In the genomic region with DNA sequence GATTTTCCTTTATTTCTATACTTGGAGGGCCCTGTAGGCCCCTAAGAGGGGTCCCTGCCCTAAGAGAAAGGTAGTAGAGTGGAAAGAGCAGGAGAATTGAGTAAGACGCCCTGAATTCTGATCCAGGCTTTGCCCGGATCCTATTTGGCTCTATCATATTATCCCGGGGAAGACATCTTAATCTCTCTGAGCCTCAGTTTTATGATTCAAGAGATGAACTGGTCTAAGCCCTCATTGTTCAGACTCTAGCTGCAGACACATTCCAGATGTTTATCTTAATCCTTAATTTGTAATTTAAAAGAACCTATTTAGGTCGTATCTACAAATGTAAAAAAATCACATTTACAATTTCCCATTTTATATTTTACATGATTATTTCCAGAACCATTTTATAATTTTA, we compare ENCODE assay signal across 14 cellular contexts.
DNase-seq lines count a peak whose midpoint lies in the region; ATAC-seq and TF ChIP-seq lines count a peak whose summit lies in the region.
"Had no signal": no experiment of that assay in that cellular context is flagged by ENCODE, and none has a peak within 500 bp of the region (broad histone marks: within the 10 kb centered on the region; RNA-seq: fewer than 3 reads in every experiment).

No MANE protein-coding gene starts in this region.

- no peak for ATAC-seq in HG02870 (IDR thresholded peaks at IDR 0.05; ENCODE audit: unreplicated experiment)
- ATAC-seq: A549, GM12878 had no signal

- H3K27me3 Mint-ChIP-seq in endothelial cell (ENCODE audit: unreplicated experiment) (peaks cover 5% of the 10 kb centered on the region), nephron (ENCODE audit: low read depth) (no peaks in the 10 kb centered on the region)

- H3K27ac Mint-ChIP-seq in endothelial cell (ENCODE audit: unreplicated experiment), result peak overlapping the region; percentile 92
- H3K27ac Mint-ChIP-seq in nephron, result peak overlapping the region in 2 of 3 experiments; percentile 41 to 46
- H3K27ac Mint-ChIP-seq: HFFc6 had no signal

- H3K9me3 Mint-ChIP-seq in endothelial cell (ENCODE audit: unreplicated experiment) (no peaks in the 10 kb centered on the region), nephron (peaks cover 8% of the 10 kb centered on the region)

- H3K4me1 Mint-ChIP-seq in endothelial cell (ENCODE audit: unreplicated experiment) (peaks cover 75% of the 10 kb centered on the region), nephron (peaks cover 13% of the 10 kb centered on the region)

- H3K4me3 Mint-ChIP-seq in endothelial cell (ENCODE audit: unreplicated experiment), result no peak overlapping the region
- H3K4me3 Mint-ChIP-seq in nephron, result no peak overlapping the region
- H3K4me3 Mint-ChIP-seq: CD4-positive, CD25-positive, alpha-beta regulatory T cell; HFFc6 had no signal

- TF ChIP-seq CTCF in endothelial cell (IDR thresholded peaks at IDR 0.05; ENCODE audit: unreplicated experiment) (no peak), nephron (IDR thresholded peaks at IDR 0.05; ENCODE audit: unreplicated experiment in 3 of 3) (no peak)

- in situ Hi-C loops in KBM-7 (cut with MboI; ENCODE audit: low pct_unique_long_range_greater_than_20kb, low sequenced_read_pairs), result no loop called here

- H3K36me3 Mint-ChIP-seq in endothelial cell (ENCODE audit: low read depth, unreplicated experiment), result peaks cover 9% of the 10 kb centered on the region
- peaks cover 25% of the 10 kb centered on the region for H3K36me3 Mint-ChIP-seq in nephron (ENCODE audit: low read depth)

- DNase-seq in NCI-H82 (lab: John Stamatoyannopoulos, UW) (peak; percentile 86), endothelial cell (ENCODE audit: low spot score) (no peak), KBM-7 (no peak), NCI-H510A (lab: John Stamatoyannopoulos, UW) (no peak)
- no peak for DNase-seq in activated effector memory CD4-positive, alpha-beta T cell treated with Interleukin-2 at 50 U/mL for 16 hours
- DNase-seq: AML-193; CD4-positive, CD25-positive, alpha-beta regulatory T cell; DMS 273 treated with DMSO at 0.1 percent for 48 hours; HCEC 1CT; HFFc6 had no signal
